Comparison of ENCODE assay signal across 8 cellular contexts in genomic region chr4:108168672-108169562, GRCh38. TPM values are rescaled to one million over a fixed set of nuclear protein-coding genes. Genes with fewer than 3 reads are reported as not detected.
DNase-seq lines count a peak whose midpoint lies in the region; ATAC-seq and TF ChIP-seq lines count a peak whose summit lies in the region.

LEF1 (minus strand) TSS chr4:108168932; CDS start chr4:108167767, 1,165 bp downstream.

- peak in 4 of 5 donors; percentile 20 to 81 (median 56) for DNase-seq in CD8-positive, alpha-beta memory T cell
- peak; percentile 90 for DNase-seq in MM.1S
- DNase-seq in activated CD4-positive, CD25-positive, alpha-beta regulatory T cell treated with anti-CD3 and anti-CD28 coated beads, Interleukin-2, amount 50 U/mL, for 72 hours, result peak; percentile 78
- peak; percentile 65 for DNase-seq in mesenchymal stem cell
- peak; percentile 54 to 67 for DNase-seq in stimulated activated CD8-positive, alpha-beta memory T cell treated with anti-CD3 and anti-CD28 coated beads, Interleukin-7, amount 100 ng/mL, for 48 hours (ENCODE audit: extremely low read depth in 1 of 2, low read depth in 1 of 2)
- no peak for DNase-seq in hepatic stellate cell (ENCODE audit: low spot score)

- H3K4me3 ChIP-seq in CD8-positive, alpha-beta memory T cell (ENCODE audit: low read length), result peak within 1 kb of the TSS; percentile 64
- H3K4me3 ChIP-seq in MM.1S (ENCODE audit: low read length) (peak within 1 kb of the TSS; percentile 96), mesenchymal stem cell (ENCODE audit: insufficient read depth in 1 of 2, low read depth in 1 of 2, low read length in 2 of 2) (peak within 1 kb of the TSS; percentile 66 to 84)

- H3K79me2 ChIP-seq in MM.1S (ENCODE audit: low read length), result peaks cover 37% of the 10 kb centered on the region

- H3K27me3 ChIP-seq in CD8-positive, alpha-beta memory T cell (ENCODE audit: insufficient read depth, low read length, poor library complexity, severe bottlenecking), result no peaks in the 10 kb centered on the region
- H3K27me3 ChIP-seq in MM.1S (replicated peaks; ENCODE audit: insufficient read depth, low read length), result peaks cover 30% of the 10 kb centered on the region
- H3K27me3 ChIP-seq in mesenchymal stem cell (ENCODE audit: control insufficient read depth in 1 of 2, insufficient read depth in 1 of 2, low read length in 2 of 2), result peaks cover 41 to 93% of the 10 kb centered on the region in 2 experiments

- H2BK15ac ChIP-seq in mesenchymal stem cell (ENCODE audit: low read depth, poor library complexity, severe bottlenecking), result peak within 1 kb of the TSS; percentile 79

- CTCF ChIA-PET in CD8-positive, alpha-beta memory T cell (lab: Charles Lee), result interaction anchor here (0.8 to 1.2 kb wide), 4 partner anchors 9 to 404 kb away, joined by 3 to 5 read pairs (median 3); no protein-coding TSS in a partner anchor

- intact Hi-C loops in dendritic cell treated with granulocyte-macrophage colony-stimulating factor and Interleukin-4, amounts not matched to agents 40 ng/mL and 50 ng/mL, for 4 days (cut with micrococcal nuclease), result no loop called here

- H3K27ac Mint-ChIP-seq in CD8-positive, alpha-beta memory T cell, result peak within 1 kb of the TSS in 7 of 8 donors; percentile 49 to 87 (median 81)
- H3K27ac Mint-ChIP-seq in dendritic cell treated with granulocyte-macrophage colony-stimulating factor and Interleukin-4, amounts not matched to agents 40 ng/mL and 50 ng/mL, for 4 days, result no peak within 1 kb of the TSS

- peaks cover 5% of the 10 kb centered on the region for H3K36me3 ChIP-seq in CD8-positive, alpha-beta memory T cell (ENCODE audit: insufficient read depth, low read length)
- H3K36me3 ChIP-seq in MM.1S (replicated peaks; ENCODE audit: insufficient read depth, low read length) (no peaks in the 10 kb centered on the region; the same call in 1 of the 2 replicates), mesenchymal stem cell (ENCODE audit: control insufficient read depth in 1 of 2, insufficient read depth in 2 of 2, low read depth in 1 of 2, low read length in 2 of 2) (no peaks in the 10 kb centered on the region)

- H3K36me3 Mint-ChIP-seq in CD8-positive, alpha-beta memory T cell, result peaks cover 0 to 19% (median 0%) of the 10 kb centered on the region in 3 donors
- H3K36me3 Mint-ChIP-seq in dendritic cell treated with granulocyte-macrophage colony-stimulating factor and Interleukin-4, amounts not matched to agents 40 ng/mL and 50 ng/mL, for 4 days (ENCODE audit: low read depth), result no peaks in the 10 kb centered on the region

- no peak for TF ChIP-seq CTCF in MM.1S (IDR thresholded peaks at IDR 0.05; ENCODE audit: low read length)

- peaks cover 32% of the 10 kb centered on the region for H3K4me1 ChIP-seq in CD8-positive, alpha-beta memory T cell (ENCODE audit: insufficient read depth, low read length)
- H3K4me1 ChIP-seq in MM.1S (ENCODE audit: low read length) (peaks cover 26% of the 10 kb centered on the region), mesenchymal stem cell (ENCODE audit: control insufficient read depth, insufficient read depth, low read depth, low read length) (peaks cover 23% of the 10 kb centered on the region)

- H3K4me2 ChIP-seq in MM.1S (ENCODE audit: low read depth, low read length) (peak within 1 kb of the TSS; percentile 69), mesenchymal stem cell (ENCODE audit: low read length, poor library complexity, severe bottlenecking) (peak within 1 kb of the TSS; percentile 98)

- H2AFZ ChIP-seq in MM.1S (ENCODE audit: low read length), result peak within 1 kb of the TSS; percentile 84
- peak within 1 kb of the TSS; percentile 32 for H2AFZ ChIP-seq in mesenchymal stem cell (ENCODE audit: low read depth, low read length)

- no peak within 1 kb of the TSS for H2BK120ac ChIP-seq in mesenchymal stem cell (ENCODE audit: low read depth, low read length)

- peak within 1 kb of the TSS; percentile 90 to 94 (median 93) for H3K4me3 Mint-ChIP-seq in CD8-positive, alpha-beta memory T cell
- H3K4me3 Mint-ChIP-seq in dendritic cell treated with granulocyte-macrophage colony-stimulating factor and Interleukin-4, amounts not matched to agents 40 ng/mL and 50 ng/mL, for 4 days, result peak within 1 kb of the TSS; percentile 80

- peak within 1 kb of the TSS; percentile 46 for H3K27ac ChIP-seq in CD8-positive, alpha-beta memory T cell (ENCODE audit: low read depth, low read length)
- H3K27ac ChIP-seq in MM.1S (ENCODE audit: low read length) (peak within 1 kb of the TSS; percentile 66; the same call in 1 of the 2 replicates), mesenchymal stem cell (ENCODE audit: low read length, poor library complexity, severe bottlenecking) (no peak within 1 kb of the TSS)

- POLR2A ChIA-PET in CD8-positive, alpha-beta memory T cell (lab: Charles Lee), result interaction anchor here (0.6 to 0.8 kb wide), 2 partner anchors 9 to 56 kb away, joined by 3 read pairs; no protein-coding TSS in a partner anchor

- H3K79me1 ChIP-seq in mesenchymal stem cell (replicated peaks; ENCODE audit: low read length, poor library complexity, severe bottlenecking), result peaks cover 2% of the 10 kb centered on the region

- peak within 1 kb of the TSS in 1 of 2 experiments; percentile 28 for H3K14ac ChIP-seq in mesenchymal stem cell (ENCODE audit: low read length in 2 of 2)

- H3K9me2 ChIP-seq in MM.1S (replicated peaks; ENCODE audit: insufficient read depth, low read length), result no peaks in the 10 kb centered on the region

- peak within 1 kb of the TSS; percentile 41 to 48 for H3K18ac ChIP-seq in mesenchymal stem cell (ENCODE audit: low read depth in 1 of 2, low read length in 2 of 2)

- H3K4ac ChIP-seq in mesenchymal stem cell (ENCODE audit: low read depth in 1 of 2, low read length in 2 of 2), result no peak within 1 kb of the TSS

- H3K4me1 Mint-ChIP-seq in CD8-positive, alpha-beta memory T cell, result peaks cover 38 to 70% (median 51%) of the 10 kb centered on the region in 3 donors
- peaks cover 48% of the 10 kb centered on the region for H3K4me1 Mint-ChIP-seq in dendritic cell treated with granulocyte-macrophage colony-stimulating factor and Interleukin-4, amounts not matched to agents 40 ng/mL and 50 ng/mL, for 4 days (ENCODE audit: low read depth)

- H3K9ac ChIP-seq in MM.1S (ENCODE audit: low read length) (peak within 1 kb of the TSS; percentile 78), mesenchymal stem cell (ENCODE audit: low read length) (peak within 1 kb of the TSS; percentile 60)

- H2BK5ac ChIP-seq in mesenchymal stem cell (ENCODE audit: low read depth, low read length, poor library complexity, severe bottlenecking), result no peak within 1 kb of the TSS

- H2AK5ac ChIP-seq in mesenchymal stem cell (ENCODE audit: low read length, severe bottlenecking), result no peak within 1 kb of the TSS

- H3K9me3 ChIP-seq in CD8-positive, alpha-beta memory T cell (ENCODE audit: low read length), result no peaks in the 10 kb centered on the region
- H3K9me3 ChIP-seq in MM.1S (replicated peaks; ENCODE audit: insufficient read depth, low read length) (no peaks in the 10 kb centered on the region), mesenchymal stem cell (ENCODE audit: control insufficient read depth, low read length) (no peaks in the 10 kb centered on the region)

- peak; percentile 32 for ATAC-seq in GM21576 (IDR thresholded peaks at IDR 0.05; ENCODE audit: unreplicated experiment)

- 0% methylated on average over 24 of the region's 61 CpGs for WGBS in mesenchymal stem cell

- peaks cover 0 to 3% (median 0%) of the 10 kb centered on the region in 5 donors for H3K9me3 Mint-ChIP-seq in CD8-positive, alpha-beta memory T cell
- no peaks in the 10 kb centered on the region for H3K9me3 Mint-ChIP-seq in dendritic cell treated with granulocyte-macrophage colony-stimulating factor and Interleukin-4, amounts not matched to agents 40 ng/mL and 50 ng/mL, for 4 days

- H4K91ac ChIP-seq in mesenchymal stem cell (ENCODE audit: low read length), result no peak within 1 kb of the TSS

- H3F3A ChIP-seq in MM.1S (ENCODE audit: insufficient read depth, low read length), result peaks cover 38% of the 10 kb centered on the region

- peak within 1 kb of the TSS in 1 of 2 experiments; percentile 61 for H2BK12ac ChIP-seq in mesenchymal stem cell (ENCODE audit: low read length in 2 of 2)

- peak within 1 kb of the TSS in 1 of 2 experiments; percentile 67 for H3K23ac ChIP-seq in mesenchymal stem cell (ENCODE audit: low read length in 2 of 2)

- H4K8ac ChIP-seq in mesenchymal stem cell (ENCODE audit: low read length), result peak within 1 kb of the TSS; percentile 6

- H4K20me1 ChIP-seq in MM.1S (ENCODE audit: insufficient read depth, low read length), result no peaks in the 10 kb centered on the region

- peaks cover 39 to 77% of the 10 kb centered on the region in 2 donors for H3K27me3 Mint-ChIP-seq in CD8-positive, alpha-beta memory T cell
- peaks cover 87% of the 10 kb centered on the region for H3K27me3 Mint-ChIP-seq in dendritic cell treated with granulocyte-macrophage colony-stimulating factor and Interleukin-4, amounts not matched to agents 40 ng/mL and 50 ng/mL, for 4 days

RNA-seq across cellular contexts. Expression of gene LEF1, which starts in this region (rescaled TPM):
- total RNA-seq in CD8-positive, alpha-beta memory T cell, result 10 to 100 TPM; 53.2 to 55.1 TPM
- 230 TPM for polyA plus RNA-seq in CD8-positive, alpha-beta memory T cell
- polyA plus RNA-seq in mesenchymal stem cell (2013, experiment 1 of 2), result 11.8 TPM
- polyA plus RNA-seq in mesenchymal stem cell (2013, experiment 2 of 2), result 10.3 TPM
